Comparison of ENCODE assay signal across 8 cellular contexts in genomic region chr6:141484726-141485125, GRCh38.
DNase-seq lines count a peak whose midpoint lies in the region; ATAC-seq and TF ChIP-seq lines count a peak whose summit lies in the region.

No MANE protein-coding gene starts in this region.

- POLR2A ChIA-PET in SK-N-SH (lab: Yijun Ruan, JAX), result no interaction called here

- H3K27me3 ChIP-seq in SK-N-SH (ENCODE audit: insufficient read depth), result no peaks in the 10 kb centered on the region
- H3K27me3 ChIP-seq in left lung, result no peaks in the 10 kb centered on the region

- no peaks in the 10 kb centered on the region for H3K9me3 ChIP-seq in SK-N-SH
- H3K9me3 ChIP-seq in left lung, result no peaks in the 10 kb centered on the region

- intact Hi-C loops in left lung (cut with DNase I), result no loop called here

- TF ChIP-seq RAD21 in SK-N-SH (IDR thresholded peaks at IDR 0.05; ENCODE audit: low read length), result no peak

- H3K4me1 ChIP-seq in SK-N-SH (ENCODE audit: control insufficient read depth in 1 of 2, insufficient read depth in 2 of 2, low read depth in 1 of 2, low read length in 1 of 2) (peaks cover 0 to 9% of the 10 kb centered on the region in 2 experiments; a peak in 1 of 4 replicates), left lung (peaks cover 7 to 23% of the 10 kb centered on the region in 2 donors)

- DNase-seq in DMS114 treated with DMSO at 0.1 percent for 48 hours (lab: John Stamatoyannopoulos, UW; ENCODE audit: unreplicated experiment) (peak; percentile 65), SK-N-SH (no peak), left lung (no peak), iPS-NIHi7 (ENCODE audit: extremely low spot score) (no peak), NCI-H774 (lab: John Stamatoyannopoulos, UW) (no peak), NCI-H446 treated with DMSO at 0.1 percent for 48 hours (lab: John Stamatoyannopoulos, UW) (no peak)

- H3K4me3 ChIP-seq in SK-N-SH (ENCODE audit: low read depth in 2 of 2, low read length in 1 of 2), result no peak overlapping the region
- no peak overlapping the region for H3K4me3 ChIP-seq in left lung

- peak overlapping the region; percentile 66 for H2AFZ ChIP-seq in SK-N-SH (ENCODE audit: low read depth)

- no peaks in the 10 kb centered on the region for H3K79me2 ChIP-seq in SK-N-SH (ENCODE audit: insufficient read depth)

- no peak for TF ChIP-seq EP300 in SK-N-SH (IDR thresholded peaks at IDR 0.05; ENCODE audit: borderline replicate concordance in 1 of 2, low read depth in 1 of 2, low read length in 1 of 2)

- TF ChIP-seq CTCF in SK-N-SH (IDR thresholded peaks at IDR 0.05) (no peak), left lung (IDR thresholded peaks at IDR 0.05) (no peak)

- H3F3A ChIP-seq in SK-N-SH (replicated peaks; ENCODE audit: insufficient read depth), result peaks cover 24% of the 10 kb centered on the region

- CTCF ChIA-PET in SK-N-SH (lab: Yijun Ruan, JAX), result no interaction called here

- ATAC-seq in GM19395 (IDR thresholded peaks at IDR 0.05; ENCODE audit: unreplicated experiment) (peak; percentile 78), HG03175 (IDR thresholded peaks at IDR 0.05; ENCODE audit: unreplicated experiment) (peak; percentile 84), left lung (peak; percentile 36)

- WGBS in SK-N-SH (ENCODE audit: low lambda C conversion rate), result 23% methylated on average over 3 of the region's 3 CpGs

- H3K9ac ChIP-seq in SK-N-SH, result peak overlapping the region; percentile 80; the same call in 1 of the 2 replicates

- no peaks in the 10 kb centered on the region for H4K20me1 ChIP-seq in SK-N-SH (ENCODE audit: insufficient read depth)

- H3K27ac ChIP-seq in SK-N-SH (ENCODE audit: low read depth in 2 of 2, low read length in 1 of 2), result peak overlapping the region; percentile 87 to 93; a peak in 3 of 4 replicates
- H3K27ac ChIP-seq in left lung, result peak overlapping the region in 1 of 2 donors; percentile 65

- peak overlapping the region; percentile 42; the same call in 1 of the 2 replicates for H3K4me2 ChIP-seq in SK-N-SH

- H3K9me2 ChIP-seq in SK-N-SH, result no peaks in the 10 kb centered on the region

- H3K36me3 ChIP-seq in SK-N-SH (replicated peaks in 1 of 2; ENCODE audit: control insufficient read depth in 1 of 2, insufficient read depth in 2 of 2, low read length in 1 of 2), result peaks cover 0 to 11% of the 10 kb centered on the region in 2 experiments
- no peaks in the 10 kb centered on the region for H3K36me3 ChIP-seq in left lung

TF ChIP-seq in SK-N-SH, 30 proteins besides CTCF, POLR2A, EP300 and RAD21:
- TF ChIP-seq RFX5 (IDR thresholded peaks at IDR 0.05; ENCODE audit: low read length) (0 out of 2 replicates have a peak, but pooled peaks have one; percentile 19), FOXM1 (IDR thresholded peaks at IDR 0.05; ENCODE audit: low read depth) (no peak)
